In genomic region chr18:75072672-75073371, GRCh38 we compare ENCODE assay signal across 20 cellular contexts.
"Had no signal": no experiment of that assay in that cellular context is flagged by ENCODE, and none has a peak within 500 bp of the region (broad histone marks: within the 10 kb centered on the region; RNA-seq: fewer than 3 reads in every experiment).

No MANE protein-coding gene starts in this region.

- H3K27ac ChIP-seq: lower lobe of right lung, neural progenitor cell, parathyroid adenoma, thoracic aorta had no signal

- H3K36me3 Mint-ChIP-seq: mesothelial cell of epicardium, neural progenitor cell had no signal

- H3K36me3 ChIP-seq: lower lobe of right lung, neural progenitor cell, stomach, thoracic aorta had no signal

- H2AFZ ChIP-seq: neural progenitor cell, parathyroid adenoma had no signal

- H3K4me2 ChIP-seq: neural progenitor cell, SK-N-SH had no signal

- DNase-seq: activated CD4-positive, alpha-beta T cell treated with anti-CD3 and anti-CD28 coated beads, Interleukin-2, amount 50 U/mL, for 48 hours; activated CD4-positive, CD25-positive, alpha-beta regulatory T cell treated with anti-CD3 and anti-CD28 coated beads, Interleukin-2, amount 50 U/mL, for 72 hours; activated CD8-positive, alpha-beta memory T cell treated with anti-CD3 and anti-CD28 coated beads, Interleukin-2, amount 50 U/mL, for 4 hours; activated naive CD8-positive, alpha-beta T cell treated with anti-CD3 and anti-CD28 coated beads, Interleukin-2, amount 50 U/mL, for 24 hours; activated T-cell treated with anti-CD3 and anti-CD28 coated beads, Interleukin-2, amount 50 U/mL, for 72 hours; aorta; dermis blood vessel endothelial cell; effector memory CD8-positive, alpha-beta T cell; left colon; lower lobe of right lung; SK-N-SH; stomach; T-cell; T-helper 9 cell had no signal

- H3K4me3 Mint-ChIP-seq: activated naive CD8-positive, alpha-beta T cell treated with anti-CD3 and anti-CD28 coated beads, Interleukin-2, amount 50 U/mL, for 24 hours; mesothelial cell of epicardium; neural progenitor cell had no signal

- FAIRE-seq: frontal cortex had no signal

- H3K27ac Mint-ChIP-seq: activated naive CD8-positive, alpha-beta T cell treated with anti-CD3 and anti-CD28 coated beads, Interleukin-2, amount 50 U/mL, for 24 hours; activated T-cell treated with anti-CD3 and anti-CD28 coated beads, Interleukin-2, amount 50 U/mL, for 72 hours; mesothelial cell of epicardium; neural progenitor cell had no signal

- H3K79me2 ChIP-seq: parathyroid adenoma had no signal

- H3K27me3 ChIP-seq: neural progenitor cell, stomach had no signal

- H3K27me3 Mint-ChIP-seq: activated naive CD8-positive, alpha-beta T cell treated with anti-CD3 and anti-CD28 coated beads, Interleukin-2, amount 50 U/mL, for 24 hours; effector memory CD8-positive, alpha-beta T cell; T-cell had no signal

- H3K4me1 ChIP-seq: neural progenitor cell, parathyroid adenoma had no signal

- H3K4me3 ChIP-seq: lower lobe of right lung, neural progenitor cell, skin epidermis, stomach, thoracic aorta had no signal

- ATAC-seq: activated naive CD8-positive, alpha-beta T cell treated with anti-CD3 and anti-CD28 coated beads, Interleukin-2, amount 50 U/mL, for 24 hours; activated T-cell treated with anti-CD3 and anti-CD28 coated beads, Interleukin-2, amount 50 U/mL, for 72 hours; effector memory CD8-positive, alpha-beta T cell; left colon; lower lobe of right lung; T-cell had no signal

- H3K9ac ChIP-seq: neural progenitor cell, parathyroid adenoma, SK-N-SH had no signal
